Comparison of ENCODE assay signal across 9 cellular contexts in genomic region chr2:39837856-39838453, GRCh38. TPM values are rescaled to one million over a fixed set of nuclear protein-coding genes. Genes with fewer than 3 reads are reported as not detected.
DNase-seq lines count a peak whose midpoint lies in the region; ATAC-seq and TF ChIP-seq lines count a peak whose summit lies in the region.
"Had no signal": no experiment of that assay in that cellular context is flagged by ENCODE, and none has a peak within 500 bp of the region (broad histone marks: within the 10 kb centered on the region; RNA-seq: fewer than 3 reads in every experiment).

No MANE protein-coding gene starts in this region.

- peaks cover 8 to 26% (median 9%) of the 10 kb centered on the region in 3 donors for H3K9me3 Mint-ChIP-seq in T-cell
- H3K9me3 Mint-ChIP-seq: natural killer cell treated with Interleukin-12 subunit alpha and Interleukin-12 subunit beta and Interleukin-15 and Interleukin-18, amount 100 ng/mL, for 72 hours had no signal

- H3K27me3 ChIP-seq in MM.1S (replicated peaks; ENCODE audit: insufficient read depth, low read length) = no peaks in the 10 kb centered on the region
- no peaks in the 10 kb centered on the region for H3K27me3 ChIP-seq in right lobe of liver

- TF ChIP-seq CTCF in AG04449 (IDR thresholded peaks at IDR 0.05; ENCODE audit: insufficient read depth, low read length, missing control alignments) = peak; percentile 74
- peak; percentile 90 for TF ChIP-seq CTCF in GM12874 (IDR thresholded peaks at IDR 0.05; ENCODE audit: insufficient read depth, low read depth, low read length)
- TF ChIP-seq CTCF in HFF-Myc (IDR thresholded peaks at IDR 0.05; ENCODE audit: low read depth, low read length, missing control alignments) = peak; percentile 90
- TF ChIP-seq CTCF in MM.1S (IDR thresholded peaks at IDR 0.05; ENCODE audit: low read length) = peak; percentile 94
- peak; percentile 89 for TF ChIP-seq CTCF in astrocyte of the cerebellum (IDR thresholded peaks at IDR 0.05; ENCODE audit: low read depth, low read length, missing control alignments)
- TF ChIP-seq CTCF in right lobe of liver (IDR thresholded peaks at IDR 0.05) = peak; percentile 39 to 71 (median 69)

- peak overlapping the region; percentile 59 for H2AFZ ChIP-seq in MM.1S (ENCODE audit: low read length)

- no peak overlapping the region for H3K27ac Mint-ChIP-seq in T-cell
- H3K27ac Mint-ChIP-seq: natural killer cell treated with Interleukin-12 subunit alpha and Interleukin-12 subunit beta and Interleukin-15 and Interleukin-18, amount 100 ng/mL, for 72 hours had no signal

- ATAC-seq in right lobe of liver (peak; percentile 53 to 69 (median 64)), T-cell (replicated peaks in 1 of 4) (no peak)

- DNase-seq in AG04449 (ENCODE audit: low read depth, low spot score) (no peak), HFF-Myc (ENCODE audit: extremely low read depth, low read depth) (no peak), MM.1S (peak; percentile 63), astrocyte of the cerebellum (ENCODE audit: low read depth) (peak; percentile 8), right lobe of liver (peak in 1 of 3 donors; percentile 40), T-cell (no peak)
- DNase-seq in stimulated activated CD8-positive, alpha-beta memory T cell treated with anti-CD3 and anti-CD28 coated beads, Interleukin-4, amount 100 ng/mL, for 48 hours = no peak

- H3K27ac ChIP-seq in MM.1S (ENCODE audit: low read length) = no peak overlapping the region
- H3K27ac ChIP-seq in right lobe of liver = no peak overlapping the region

- H3K4me2 ChIP-seq in MM.1S (ENCODE audit: low read depth, low read length) = no peak overlapping the region

- intact Hi-C loops in right lobe of liver (cut with DNase I) = no loop called here

- no peaks in the 10 kb centered on the region for H3K36me3 ChIP-seq in MM.1S (replicated peaks; ENCODE audit: insufficient read depth, low read length)
- H3K36me3 ChIP-seq in right lobe of liver = no peaks in the 10 kb centered on the region

- H3K9me3 ChIP-seq in MM.1S (replicated peaks; ENCODE audit: insufficient read depth, low read length) (no peaks in the 10 kb centered on the region), right lobe of liver (peaks cover 0 to 12% (median 0%) of the 10 kb centered on the region in 4 donors)

- peaks cover 8 to 16% of the 10 kb centered on the region in 2 donors for H3K27me3 Mint-ChIP-seq in T-cell

- H3K9me2 ChIP-seq in MM.1S (replicated peaks; ENCODE audit: insufficient read depth, low read length) = no peaks in the 10 kb centered on the region

- no peak overlapping the region for H3K9ac ChIP-seq in MM.1S (ENCODE audit: low read length)

- no peaks in the 10 kb centered on the region for H3K36me3 Mint-ChIP-seq in T-cell
- H3K36me3 Mint-ChIP-seq: natural killer cell treated with Interleukin-12 subunit alpha and Interleukin-12 subunit beta and Interleukin-15 and Interleukin-18, amount 100 ng/mL, for 72 hours had no signal

- in situ Hi-C loops in astrocyte of the cerebellum (cut with HindIII; ENCODE audit: low sequenced_read_pairs) = no loop called here

- POLR2A ChIA-PET in AG04449 (lab: Yijun Ruan, JAX) (no interaction called here), T-cell (lab: Charles Lee) (no interaction called here)

- no peaks in the 10 kb centered on the region for H3K79me2 ChIP-seq in MM.1S (ENCODE audit: low read length)

- H3F3A ChIP-seq in MM.1S (ENCODE audit: insufficient read depth, low read length) = peaks cover 12% of the 10 kb centered on the region; the same call in 1 of the 2 replicates

- CTCF ChIA-PET in AG04449 (lab: Yijun Ruan, JAX) = interaction anchor here (0.6 to 2.4 kb wide), 20 partner anchors 9 to 376 kb away, joined by 3 to 20 read pairs (median 4); no protein-coding TSS in a partner anchor
- CTCF ChIA-PET in T-cell (lab: Charles Lee) = interaction anchor here in 1 of 2 donors (0.5 kb wide), 1 partner anchor 69 kb away, joined by 6 read pairs; no protein-coding TSS in a partner anchor

- H4K20me1 ChIP-seq in MM.1S (ENCODE audit: insufficient read depth, low read length) = no peaks in the 10 kb centered on the region

- H3K4me3 ChIP-seq in AG04449 (ENCODE audit: low read depth, low read length) (no peak overlapping the region), HFF-Myc (replicated peaks; ENCODE audit: low read depth, low read length) (no peak overlapping the region), MM.1S (ENCODE audit: low read length) (no peak overlapping the region), astrocyte of the cerebellum (ENCODE audit: low read depth, low read length) (no peak overlapping the region), right lobe of liver (no peak overlapping the region)

- TF ChIP-seq POLR2A in right lobe of liver (IDR thresholded peaks at IDR 0.05) = no peak

- no peak overlapping the region for H3K4me3 Mint-ChIP-seq in T-cell
- H3K4me3 Mint-ChIP-seq: natural killer cell treated with Interleukin-12 subunit alpha and Interleukin-12 subunit beta and Interleukin-15 and Interleukin-18, amount 100 ng/mL, for 72 hours had no signal

- no peaks in the 10 kb centered on the region for H3K4me1 Mint-ChIP-seq in T-cell

- 20% methylated on average over 5 of the region's 6 CpGs for WGBS in right lobe of liver (ENCODE audit: insufficient coverage, low coverage, low lambda C conversion rate, missing lambda C conversion rate)

- peaks cover 26% of the 10 kb centered on the region for H3K4me1 ChIP-seq in MM.1S (ENCODE audit: low read length)
- no peaks in the 10 kb centered on the region for H3K4me1 ChIP-seq in right lobe of liver

RNA-seq across cellular contexts. Expression of gene THUMPD2, which starts 58.9 kb away (rescaled TPM):
- 1 to 10 TPM; 1.6 to 4.3 (median 3.4) TPM for total RNA-seq in right lobe of liver
- 10 to 100 TPM in 3 of 5 donors, 1 to 10 TPM in 2; 7.9 to 12.0 (median 11.8) TPM for total RNA-seq in T-cell

Comparison
In these comparisons a context has a peak if more than half of its experiments do, and no peak if none do; other contexts are left out.
1. DNase-seq: peak in MM.1S (single experiment) and astrocyte of the cerebellum (single experiment); none in AG04449 (single experiment), HFF-Myc (single experiment), T-cell (0 of 34) and stimulated activated CD8-positive, alpha-beta memory T cell treated with anti-CD3 and anti-CD28 coated beads, Interleukin-4, amount 100 ng/mL, for 48 hours (single experiment).
2. ATAC-seq: peak in right lobe of liver (4 of 4); none in T-cell (0 of 4).
3. Peak in every context shown above with its lines, with median percentiles within 50 percentile points of each other: CTCF ChIP-seq.